25 cellular contexts compared by ENCODE assay signal in the genomic region with DNA sequence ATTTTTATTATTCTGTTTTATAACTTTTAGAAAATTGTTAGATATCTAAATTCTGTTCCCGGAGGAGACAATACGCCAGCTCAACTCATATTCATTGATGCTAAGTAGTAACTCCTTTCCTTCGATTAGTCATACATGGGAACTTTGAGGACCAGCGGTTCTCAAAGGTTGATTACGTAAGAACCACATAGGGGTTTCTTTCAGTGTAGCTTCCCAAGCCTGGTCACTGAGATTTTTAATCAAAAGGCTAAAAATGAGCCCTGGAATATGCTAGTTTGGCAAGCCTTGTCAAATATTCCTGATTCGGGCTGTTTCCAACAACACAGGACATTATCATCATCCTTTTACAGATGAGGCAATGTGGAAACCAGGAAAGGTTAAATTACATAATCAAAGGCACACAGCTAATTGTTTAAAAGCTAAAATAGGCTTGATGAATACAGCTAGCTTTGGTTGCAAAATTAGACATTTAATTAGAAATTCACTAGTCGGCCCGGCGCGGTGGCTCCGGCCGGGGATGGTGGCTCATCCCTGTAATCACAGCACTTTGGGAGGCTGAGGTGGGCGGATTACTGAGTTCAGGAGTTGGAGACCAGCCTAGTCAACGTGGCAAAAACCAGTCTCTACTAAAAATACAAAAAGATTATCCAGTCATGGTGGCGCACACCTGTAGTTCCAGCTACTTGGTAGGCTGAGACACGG. TPM values are rescaled to one million over a fixed set of nuclear protein-coding genes. Genes with fewer than 3 reads are reported as not detected.
DNase-seq lines count a peak whose midpoint lies in the region; ATAC-seq and TF ChIP-seq lines count a peak whose summit lies in the region.
"Had no signal": no experiment of that assay in that cellular context is flagged by ENCODE, and none has a peak within 500 bp of the region (broad histone marks: within the 10 kb centered on the region; RNA-seq: fewer than 3 reads in every experiment).

No MANE protein-coding gene starts in this region.

- no peak overlapping the region for H3K14ac ChIP-seq in neuronal stem cell (ENCODE audit: low read length)

- no peaks in the 10 kb centered on the region for H3K9me3 ChIP-seq in neuronal stem cell (replicated peaks in 1 of 2; ENCODE audit: control insufficient read depth in 2 of 2, insufficient read depth in 1 of 2, low read depth in 1 of 2, low read length in 2 of 2)
- H3K9me3 ChIP-seq in BE2C: no peaks in the 10 kb centered on the region
- H3K9me3 ChIP-seq: BLaER1 treated with 17β-estradiol and CSF1 and Interleukin-3, amounts not matched to agents 10 nM and 100 nM had no signal

- no peak overlapping the region for H2BK120ac ChIP-seq in neuronal stem cell (ENCODE audit: low read depth, low read length)

- H3K23ac ChIP-seq in neuronal stem cell (ENCODE audit: low read depth, low read length, poor library complexity): no peak overlapping the region

- H3K27me3 ChIP-seq in neuronal stem cell (ENCODE audit: control insufficient read depth in 3 of 3, insufficient read depth in 3 of 3, low read depth in 1 of 3, low read length in 3 of 3): no peaks in the 10 kb centered on the region
- H3K27me3 ChIP-seq in BE2C: no peaks in the 10 kb centered on the region
- H3K27me3 ChIP-seq: BLaER1 treated with 17β-estradiol and CSF1 and Interleukin-3, amounts not matched to agents 10 nM and 100 nM had no signal

- H4K91ac ChIP-seq in neuronal stem cell (ENCODE audit: low read depth, low read length, poor library complexity): no peak overlapping the region

- H2BK12ac ChIP-seq in neuronal stem cell (ENCODE audit: low read length): no peak overlapping the region

- H4K8ac ChIP-seq in neuronal stem cell (ENCODE audit: low read depth, low read length): no peak overlapping the region

- no peaks in the 10 kb centered on the region for H3K79me1 ChIP-seq in neuronal stem cell (ENCODE audit: low read depth, low read length)

- WGBS in neuronal stem cell (ENCODE audit: extremely low coverage in 2 of 2, insufficient read length in 2 of 2, insufficient replicate concordance in 1 of 2), 2 donors: no CpG with 5 or more reads among the region's 16 CpGs

- no peaks in the 10 kb centered on the region for H3K36me3 ChIP-seq in neuronal stem cell (replicated peaks in 1 of 2; ENCODE audit: control insufficient read depth in 2 of 2, insufficient read depth in 2 of 2, low read length in 2 of 2)
- no peaks in the 10 kb centered on the region for H3K36me3 ChIP-seq in BE2C
- H3K36me3 ChIP-seq: BLaER1 treated with 17β-estradiol and CSF1 and Interleukin-3, amounts not matched to agents 10 nM and 100 nM had no signal

- H3K4me3 ChIP-seq in NB4 (ENCODE audit: low read depth, low read length) (no peak overlapping the region), astrocyte of the spinal cord (ENCODE audit: low read depth, low read length) (no peak overlapping the region), neuronal stem cell (ENCODE audit: low read length in 2 of 2) (no peak overlapping the region), BE2C (ENCODE audit: low read depth, low read length) (no peak overlapping the region)
- H3K4me3 ChIP-seq: BLaER1 treated with 17β-estradiol and CSF1 and Interleukin-3, amounts not matched to agents 10 nM and 100 nM; GM23248; PC-9 had no signal

- H3K18ac ChIP-seq in neuronal stem cell (ENCODE audit: low read length): no peak overlapping the region

- no peak overlapping the region for H3K27ac ChIP-seq in neuronal stem cell (replicated peaks; ENCODE audit: low read length)
- H3K27ac ChIP-seq: BLaER1 treated with 17β-estradiol and CSF1 and Interleukin-3, amounts not matched to agents 10 nM and 100 nM; GM23248; PC-9 had no signal

- H3K4me1 ChIP-seq in neuronal stem cell (ENCODE audit: control insufficient read depth in 2 of 2, insufficient read depth in 1 of 2, low read depth in 1 of 2, low read length in 2 of 2) (no peaks in the 10 kb centered on the region), BE2C (no peaks in the 10 kb centered on the region)
- H3K4me1 ChIP-seq: BLaER1 treated with 17β-estradiol and CSF1 and Interleukin-3, amounts not matched to agents 10 nM and 100 nM had no signal

- H2AK5ac ChIP-seq in neuronal stem cell (ENCODE audit: low read depth, low read length): no peak overlapping the region

- TF ChIP-seq CTCF in NB4 (IDR thresholded peaks at IDR 0.05; ENCODE audit: low read depth, low read length) (no peak), astrocyte of the spinal cord (IDR thresholded peaks at IDR 0.05; ENCODE audit: low read depth, low read length) (no peak), BE2C (IDR thresholded peaks at IDR 0.05; ENCODE audit: low read depth, low read length) (no peak)

- DNase-seq in HT1080 (ENCODE audit: low read depth): peak; percentile 39
- peak; percentile 14 for DNase-seq in NB4 (ENCODE audit: low read depth)
- peak; percentile 5 for DNase-seq in astrocyte of the spinal cord (ENCODE audit: low read depth, low spot score)
- DNase-seq in neuronal stem cell (ENCODE audit: low spot score): no peak
- no peak for DNase-seq in BE2C
- DNase-seq: CD4-positive, alpha-beta T cell; DMS53; GM23248; H9; KBM-7; MV-4-11; NCI-H1105 treated with DMSO at 0.1 percent for 48 hours; NCI-H146; NCI-H1930; NCI-H2107; NCI-H446 treated with DMSO at 0.1 percent for 48 hours; NCI-H526; PC-9; Right ventricle myocardium superior had no signal

- no peak overlapping the region for H3K4me2 ChIP-seq in neuronal stem cell (ENCODE audit: insufficient read depth, low read length, poor library complexity, severe bottlenecking)
- H3K4me2 ChIP-seq: BLaER1 treated with 17β-estradiol and CSF1 and Interleukin-3, amounts not matched to agents 10 nM and 100 nM; PC-9 had no signal

- ATAC-seq in GM18861 (IDR thresholded peaks at IDR 0.05; ENCODE audit: unreplicated experiment) (no peak), HG03280 (IDR thresholded peaks at IDR 0.05; ENCODE audit: unreplicated experiment) (no peak)

- no peak overlapping the region for H2BK15ac ChIP-seq in neuronal stem cell (ENCODE audit: low read length)

- no peak overlapping the region for H3K4ac ChIP-seq in neuronal stem cell (ENCODE audit: low read length)

- no peak overlapping the region for H3K9ac ChIP-seq in neuronal stem cell (ENCODE audit: low read depth, low read length, poor library complexity)
- H3K9ac ChIP-seq: BLaER1 treated with 17β-estradiol and CSF1 and Interleukin-3, amounts not matched to agents 10 nM and 100 nM; GM23248 had no signal

- no peak overlapping the region for H2BK5ac ChIP-seq in neuronal stem cell (ENCODE audit: low read length)

- peak overlapping the region; percentile 22 for H2AFZ ChIP-seq in neuronal stem cell (ENCODE audit: low read length)
- H2AFZ ChIP-seq: GM23248, PC-9 had no signal

- in situ Hi-C loops in astrocyte of the spinal cord (cut with HindIII; ENCODE audit: low sequenced_read_pairs): no loop called here

- no peak for TF ChIP-seq POLR2A in NB4 (IDR thresholded peaks at IDR 0.05; ENCODE audit: extremely low read depth, insufficient read length)

RNA-seq across cellular contexts. Expression of gene MEI4, which starts 14.6 kb away (rescaled TPM):
- total RNA-seq in HT1080 (2014; rRNA removed; shearing (Covaris generic)): 0.06 TPM in 1 of 2 replicates, not detected in the other
- polyA plus RNA-seq in HT1080 (2015; cell fraction: cytosol; rRNA removed): not detected in 2 replicates
- polyA plus RNA-seq in HT1080 (2015; cell fraction: nucleus; rRNA removed): not detected in 2 replicates
- 0.40 TPM for polyA plus RNA-seq in neuronal stem cell (2013, experiment 1 of 2)
- 0.37 TPM for polyA plus RNA-seq in neuronal stem cell (2013, experiment 2 of 2)
- polyA plus RNA-seq in BE2C (2012; ENCODE audit: insufficient read depth, insufficient read length, low read depth): 0.14 TPM
- total RNA-seq: CD4-positive, alpha-beta T cell; GM23248; PC-9; RPMI7951; SK-MEL-5 had no signal
- polyA plus RNA-seq: AG04450 had no signal

Comparison
In these comparisons a context has a peak if more than half of its experiments do, and no peak if none do; other contexts are left out.
1. DNase-seq: peak in HT1080 (single experiment), NB4 (single experiment) and astrocyte of the spinal cord (single experiment); none in neuronal stem cell (single experiment) and BE2C (single experiment).